Comparison of ENCODE assay signal across 23 cellular contexts in genomic region chr10:133442967-133443924, GRCh38. TPM values are rescaled to one million over a fixed set of nuclear protein-coding genes. Genes with fewer than 3 reads are reported as not detected.
DNase-seq lines count a peak whose midpoint lies in the region; ATAC-seq and TF ChIP-seq lines count a peak whose summit lies in the region.
"Had no signal": no experiment of that assay in that cellular context is flagged by ENCODE, and none has a peak within 500 bp of the region (broad histone marks: within the 10 kb centered on the region; RNA-seq: fewer than 3 reads in every experiment).

No MANE protein-coding gene starts in this region.

- peaks cover 15 to 22% (median 20%) of the 10 kb centered on the region in 5 donors for H3K9me3 Mint-ChIP-seq in CD8-positive, alpha-beta memory T cell
- peaks cover 10% of the 10 kb centered on the region for H3K9me3 Mint-ChIP-seq in activated T-helper 17 cell treated with anti-CD3 and anti-CD28 coated beads, Interleukin-2, amount 50 U/mL, for 72 hours
- peaks cover 10 to 16% of the 10 kb centered on the region in 2 donors for H3K9me3 Mint-ChIP-seq in natural killer cell

- no peak for ATAC-seq in SK-N-SH treated with all-trans-retinoic acid at 6 μM for 48 hours
- ATAC-seq in activated T-helper 17 cell treated with anti-CD3 and anti-CD28 coated beads, Interleukin-2, amount 50 U/mL, for 72 hours (replicated peaks) = no peak
- ATAC-seq in natural killer cell = no peak
- no peak for ATAC-seq in HG02763 (IDR thresholded peaks at IDR 0.05; ENCODE audit: unreplicated experiment)
- ATAC-seq in GM21367 (IDR thresholded peaks at IDR 0.05; ENCODE audit: unreplicated experiment) = no peak
- ATAC-seq: pancreas; stimulated activated memory B cell treated with anti-CD40 and anti-IgM and Interleukin-4, amounts not matched to agents 10 μg/mL and 1 μg/mL and 100 μg/mL, for 72 hours; WTC11 had no signal

- H3K27me3 Mint-ChIP-seq in CD8-positive, alpha-beta memory T cell = peaks cover 0 to 8% of the 10 kb centered on the region in 2 donors
- H3K27me3 Mint-ChIP-seq in activated T-helper 17 cell treated with anti-CD3 and anti-CD28 coated beads, Interleukin-2, amount 50 U/mL, for 72 hours = no peaks in the 10 kb centered on the region
- peaks cover 0 to 13% of the 10 kb centered on the region in 2 donors for H3K27me3 Mint-ChIP-seq in natural killer cell (ENCODE audit: low read depth in 2 of 2)

- intact Hi-C loops in natural killer cell (cut with micrococcal nuclease) = loop anchor here (10.0 kb wide), 1 partner anchor 52 kb away; no protein-coding TSS in a partner anchor

- H3K4me3 Mint-ChIP-seq in CD8-positive, alpha-beta memory T cell = peak overlapping the region in 6 of 7 donors; percentile 0 to 92 (median 86)
- peak overlapping the region; percentile 69 for H3K4me3 Mint-ChIP-seq in activated T-helper 17 cell treated with anti-CD3 and anti-CD28 coated beads, Interleukin-2, amount 50 U/mL, for 72 hours
- H3K4me3 Mint-ChIP-seq in natural killer cell = peak overlapping the region; percentile 75
- H3K4me3 Mint-ChIP-seq: activated T-cell treated with anti-CD3 and anti-CD28 coated beads, Interleukin-2, amount 50 U/mL, for 4 hours; CD14-positive monocyte; stimulated activated memory B cell treated with anti-CD40 and anti-IgM and Interleukin-4, amounts not matched to agents 10 μg/mL and 1 μg/mL and 100 μg/mL, for 72 hours; WTC11 had no signal

- no peaks in the 10 kb centered on the region for H3K79me2 ChIP-seq in SK-N-SH (ENCODE audit: insufficient read depth)

- TF ChIP-seq EP300 in SK-N-SH (IDR thresholded peaks at IDR 0.05; ENCODE audit: borderline replicate concordance in 1 of 2, low read depth in 1 of 2, low read length in 1 of 2) = no peak

- H3K27me3 ChIP-seq in SK-N-SH (ENCODE audit: insufficient read depth) = no peaks in the 10 kb centered on the region
- no peaks in the 10 kb centered on the region for H3K27me3 ChIP-seq in CD8-positive, alpha-beta memory T cell (ENCODE audit: insufficient read depth, low read length, poor library complexity, severe bottlenecking)
- H3K27me3 ChIP-seq in brain microvascular endothelial cell (replicated peaks) = no peaks in the 10 kb centered on the region
- H3K27me3 ChIP-seq: adrenal gland, pancreas, tibial nerve had no signal

- POLR2A ChIA-PET in SK-N-SH (lab: Yijun Ruan, JAX) = no interaction called here
- POLR2A ChIA-PET in CD8-positive, alpha-beta memory T cell (lab: Charles Lee) = no interaction called here

- no peaks in the 10 kb centered on the region for H3K9me2 ChIP-seq in SK-N-SH

- no peak for TF ChIP-seq RAD21 in SK-N-SH (IDR thresholded peaks at IDR 0.05; ENCODE audit: low read length)

- H3K36me3 ChIP-seq in SK-N-SH (replicated peaks in 1 of 2; ENCODE audit: control insufficient read depth in 1 of 2, insufficient read depth in 2 of 2, low read length in 1 of 2) = peaks cover 0 to under 1% of the 10 kb centered on the region in 2 experiments
- H3K36me3 ChIP-seq in CD8-positive, alpha-beta memory T cell (ENCODE audit: insufficient read depth, low read length) = no peaks in the 10 kb centered on the region
- H3K36me3 ChIP-seq in brain microvascular endothelial cell (replicated peaks) = no peaks in the 10 kb centered on the region
- H3K36me3 ChIP-seq: adrenal gland, pancreas had no signal

- no peak overlapping the region for H2AFZ ChIP-seq in SK-N-SH (ENCODE audit: low read depth)

- no peak for TF ChIP-seq CTCF in SK-N-SH (IDR thresholded peaks at IDR 0.05)
- TF ChIP-seq CTCF in natural killer cell (IDR thresholded peaks at IDR 0.05) = no peak
- no peak for TF ChIP-seq CTCF in brain microvascular endothelial cell (IDR thresholded peaks at IDR 0.05; ENCODE audit: low read depth, low read length, missing control alignments)

- H3K36me3 Mint-ChIP-seq in CD8-positive, alpha-beta memory T cell = peaks cover 3 to 25% (median 7%) of the 10 kb centered on the region in 3 donors
- H3K36me3 Mint-ChIP-seq in activated T-helper 17 cell treated with anti-CD3 and anti-CD28 coated beads, Interleukin-2, amount 50 U/mL, for 72 hours (ENCODE audit: low read depth) = peaks cover 6% of the 10 kb centered on the region
- H3K36me3 Mint-ChIP-seq in natural killer cell = peaks cover 19% of the 10 kb centered on the region
- H3K36me3 Mint-ChIP-seq: CD14-positive monocyte had no signal

- no peak overlapping the region for H3K4me2 ChIP-seq in SK-N-SH
- H3K4me2 ChIP-seq: KMS-11, smooth muscle cell had no signal

- H3K9ac ChIP-seq in SK-N-SH = no peak overlapping the region
- H3K9ac ChIP-seq: KMS-11 had no signal

- peak overlapping the region in 7 of 8 donors; percentile 59 to 94 (median 86) for H3K27ac Mint-ChIP-seq in CD8-positive, alpha-beta memory T cell
- H3K27ac Mint-ChIP-seq in activated T-helper 17 cell treated with anti-CD3 and anti-CD28 coated beads, Interleukin-2, amount 50 U/mL, for 72 hours = peak overlapping the region; percentile 83
- H3K27ac Mint-ChIP-seq in natural killer cell = peak overlapping the region; percentile 65 to 81
- H3K27ac Mint-ChIP-seq: stimulated activated memory B cell treated with anti-CD40 and anti-IgM and Interleukin-4, amounts not matched to agents 10 μg/mL and 1 μg/mL and 100 μg/mL, for 72 hours; WTC11 had no signal

- 0 out of 2 replicates have a peak, but pooled peaks cover 10% of the 10 kb centered on the region for H3K9me3 ChIP-seq in SK-N-SH
- H3K9me3 ChIP-seq in CD8-positive, alpha-beta memory T cell (ENCODE audit: low read length) = peaks cover 4% of the 10 kb centered on the region

- no peak overlapping the region for H3K27ac ChIP-seq in SK-N-SH (ENCODE audit: low read depth in 2 of 2, low read length in 1 of 2)
- H3K27ac ChIP-seq in CD8-positive, alpha-beta memory T cell (ENCODE audit: low read depth, low read length) = no peak overlapping the region
- no peak overlapping the region for H3K27ac ChIP-seq in brain microvascular endothelial cell
- H3K27ac ChIP-seq: adrenal gland, KMS-11, pancreas, tibial nerve had no signal

- H3K4me1 Mint-ChIP-seq in CD8-positive, alpha-beta memory T cell = peaks cover 24 to 30% (median 28%) of the 10 kb centered on the region in 3 donors
- peaks cover 30% of the 10 kb centered on the region for H3K4me1 Mint-ChIP-seq in activated T-helper 17 cell treated with anti-CD3 and anti-CD28 coated beads, Interleukin-2, amount 50 U/mL, for 72 hours
- peaks cover 21 to 49% of the 10 kb centered on the region in 2 donors for H3K4me1 Mint-ChIP-seq in natural killer cell
- H3K4me1 Mint-ChIP-seq: WTC11 had no signal

- no peaks in the 10 kb centered on the region; a peak in 1 of 4 replicates for H3K4me1 ChIP-seq in SK-N-SH (ENCODE audit: control insufficient read depth in 1 of 2, insufficient read depth in 2 of 2, low read depth in 1 of 2, low read length in 1 of 2)
- peaks cover 7% of the 10 kb centered on the region for H3K4me1 ChIP-seq in CD8-positive, alpha-beta memory T cell (ENCODE audit: insufficient read depth, low read length)
- H3K4me1 ChIP-seq: pancreas, tibial nerve had no signal

- CTCF ChIA-PET in SK-N-SH (lab: Yijun Ruan, JAX) = no interaction called here
- CTCF ChIA-PET in CD8-positive, alpha-beta memory T cell (lab: Charles Lee) = no interaction called here

- DNase-seq in SK-N-SH (peak; percentile 6), natural killer cell (no peak), brain microvascular endothelial cell (no peak)
- peak in 1 of 5 donors; percentile 23 for DNase-seq in CD8-positive, alpha-beta memory T cell
- DNase-seq: activated T-cell treated with anti-CD3 and anti-CD28 coated beads, Interleukin-2, amount 50 U/mL, for 4 hours; hippocampal formation; kidney glomerular epithelial cell; NCI-H2171 treated with DMSO at 0.1 percent for 48 hours; NCI-H82; RPMI8226 had no signal

- in situ Hi-C loops in brain microvascular endothelial cell (cut with HindIII; ENCODE audit: low pct_ligation_motif_present, low sequenced_read_pairs) = no loop called here

- no peaks in the 10 kb centered on the region for H3F3A ChIP-seq in SK-N-SH (replicated peaks; ENCODE audit: insufficient read depth)

- WGBS in SK-N-SH (ENCODE audit: low lambda C conversion rate) = 31% methylated on average over 13 of the region's 16 CpGs

- H3K4me3 ChIP-seq in SK-N-SH (ENCODE audit: low read depth in 2 of 2, low read length in 1 of 2) (no peak overlapping the region), brain microvascular endothelial cell (ENCODE audit: low read depth, low read length) (no peak overlapping the region)
- no peak overlapping the region for H3K4me3 ChIP-seq in CD8-positive, alpha-beta memory T cell (ENCODE audit: low read length)
- H3K4me3 ChIP-seq: adrenal gland, pancreas, smooth muscle cell, tibial nerve had no signal

- H4K20me1 ChIP-seq in SK-N-SH (ENCODE audit: insufficient read depth) = no peaks in the 10 kb centered on the region

TF ChIP-seq in SK-N-SH, 30 proteins besides CTCF, POLR2A, EP300 and RAD21 (continues in another document):
- no peak for TF ChIP-seq MXI1 (IDR thresholded peaks at IDR 0.05; ENCODE audit: low read depth, low read length)
- TF ChIP-seq NFIC (IDR thresholded peaks at IDR 0.05; ENCODE audit: borderline replicate concordance) = no peak
- no peak for TF ChIP-seq RFX5 (IDR thresholded peaks at IDR 0.05; ENCODE audit: low read length)

TF ChIP-seq in SK-N-SH treated with all-trans-retinoic acid at 6 μM for 48 hours, 23 proteins besides CTCF, POLR2A, EP300 and RAD21 (continues in another document):
- TF ChIP-seq OSR1 (CRISPR knock-in tag; IDR thresholded peaks at IDR 0.05) (no peak), ZC3H10 (CRISPR knock-in tag; IDR thresholded peaks at IDR 0.05) (no peak), ESRRG (CRISPR knock-in tag; IDR thresholded peaks at IDR 0.05) (no peak)

RNA-seq across cellular contexts. Expression of gene SCART1, which starts 10.5 kb away (rescaled TPM):
- 2.1 and 3.4 TPM in 2 replicates for polyA plus RNA-seq in SK-N-SH (2012; rRNA removed)
- polyA plus RNA-seq in SK-N-SH (2012; cell fraction: cytosol; rRNA removed) = 0.46 and 0.51 TPM in 2 replicates
- 18.0 and 20.6 TPM in 2 replicates for polyA plus RNA-seq in SK-N-SH (2012; cell fraction: nucleus; rRNA removed)
- total RNA-seq in CD8-positive, alpha-beta memory T cell = 1 to 10 TPM; 1.4 to 1.5 TPM
- polyA plus RNA-seq in CD8-positive, alpha-beta memory T cell = 3.2 TPM
- 10 to 100 TPM in 1 of 2 donors, 1 to 10 TPM in 1; 7.2 to 17.3 TPM for total RNA-seq in activated T-helper 17 cell treated with anti-CD3 and anti-CD28 coated beads, Interleukin-2, amount 50 U/mL, for 72 hours
- 10 to 100 TPM in 1 of 3 donors, 1 to 10 TPM in 2; 8.6 to 13.8 (median 9.9) TPM for total RNA-seq in natural killer cell
- total RNA-seq: A172 had no signal
- polyA plus RNA-seq: CD14-positive monocyte had no signal

RNA-seq across cellular contexts. Expression of gene SPRN, which starts 18.8 kb away (rescaled TPM):
- 0.78 and 1.2 TPM in 2 replicates for polyA plus RNA-seq in SK-N-SH (2012; rRNA removed)
- 0.46 and 0.55 TPM in 2 replicates for polyA plus RNA-seq in SK-N-SH (2012; cell fraction: cytosol; rRNA removed)
- polyA plus RNA-seq in SK-N-SH (2012; cell fraction: nucleus; rRNA removed) = 0.32 and 0.43 TPM in 2 replicates
- total RNA-seq in CD8-positive, alpha-beta memory T cell = not detected
- 0.43 TPM for polyA plus RNA-seq in CD8-positive, alpha-beta memory T cell
- total RNA-seq in activated T-helper 17 cell treated with anti-CD3 and anti-CD28 coated beads, Interleukin-2, amount 50 U/mL, for 72 hours = not detected
- total RNA-seq in natural killer cell = not detected
- total RNA-seq: A172; activated T-cell treated with anti-CD3 and anti-CD28 coated beads, Interleukin-2, amount 50 U/mL, for 4 hours; tibial nerve had no signal
- polyA plus RNA-seq: CD14-positive monocyte had no signal

RNA-seq across cellular contexts. Expression of gene MTG1, which starts 49.3 kb away (rescaled TPM):
- 86.4 and 90.7 TPM in 2 replicates for polyA plus RNA-seq in SK-N-SH (2012; rRNA removed)
- 37.8 and 49.0 TPM in 2 replicates for polyA plus RNA-seq in SK-N-SH (2012; cell fraction: cytosol; rRNA removed)
- 284 and 357 TPM in 2 replicates for polyA plus RNA-seq in SK-N-SH (2012; cell fraction: nucleus; rRNA removed)
- total RNA-seq in CD8-positive, alpha-beta memory T cell = 10 to 100 TPM; 53.9 to 54.6 TPM
- polyA plus RNA-seq in CD8-positive, alpha-beta memory T cell = 38.5 TPM
- 10 to 100 TPM; 38.9 to 58.8 TPM for total RNA-seq in activated T-helper 17 cell treated with anti-CD3 and anti-CD28 coated beads, Interleukin-2, amount 50 U/mL, for 72 hours
- 10 to 100 TPM; 64.3 to 76.3 (median 67.1) TPM for total RNA-seq in natural killer cell
